ENCODE assay signal across 6 cellular contexts in genomic region chr12:120466560-120467315, GRCh38.
DNase-seq lines count a peak whose midpoint lies in the region; TF ChIP-seq lines count a peak whose summit lies in the region.

No MANE protein-coding gene starts in this region.

- no peak overlapping the region for H3K4me3 ChIP-seq in adipocyte (ENCODE audit: low read length)

- peak overlapping the region; percentile 63 to 91 (median 69) for H3K4me3 Mint-ChIP-seq in nephron

- peaks cover 36% of the 10 kb centered on the region for H3K4me1 Mint-ChIP-seq in nephron

- H3K9me3 ChIP-seq in adipocyte (ENCODE audit: control insufficient read depth, low read length): no peaks in the 10 kb centered on the region

- peaks cover 25% of the 10 kb centered on the region for H3K4me1 ChIP-seq in adipocyte (ENCODE audit: control insufficient read depth, insufficient read depth, low read length)

- H3K27me3 Mint-ChIP-seq in nephron (ENCODE audit: low read depth): no peaks in the 10 kb centered on the region

- DNase-seq in ELR (ENCODE audit: low read depth) (peak; percentile 66), NCI-H524 (lab: John Stamatoyannopoulos, UW) (peak; percentile 35 to 56), adipocyte (ENCODE audit: low read depth) (peak; percentile 67), medulla oblongata (ENCODE audit: extremely low spot score) (no peak), KG1 (lab: John Stamatoyannopoulos, UW) (no peak)

- peaks cover 47% of the 10 kb centered on the region for H3K36me3 ChIP-seq in adipocyte (ENCODE audit: control insufficient read depth, insufficient read depth, low read length, severe bottlenecking)

- peak overlapping the region in 2 of 3 experiments; percentile 33 to 40 for H3K27ac Mint-ChIP-seq in nephron

- H3K9ac ChIP-seq in adipocyte (ENCODE audit: low read length): peak overlapping the region; percentile 19

- peak; percentile 49 to 52 (median 52) for TF ChIP-seq CTCF in nephron (IDR thresholded peaks at IDR 0.05; ENCODE audit: unreplicated experiment in 3 of 3)

- no peaks in the 10 kb centered on the region for H3K9me3 Mint-ChIP-seq in nephron

- H3K27me3 ChIP-seq in adipocyte (replicated peaks; ENCODE audit: control insufficient read depth, insufficient read depth, low read length): no peaks in the 10 kb centered on the region

- peaks cover 58% of the 10 kb centered on the region for H3K36me3 Mint-ChIP-seq in nephron (ENCODE audit: low read depth)

Comparison
In these comparisons a context has a peak if more than half of its experiments do, and no peak if none do; other contexts are left out.
1. DNase-seq: peak in ELR (single experiment), NCI-H524 (2 of 2) and adipocyte (single experiment); none in medulla oblongata (single experiment) and KG1 (single experiment).